In the genomic region with DNA sequence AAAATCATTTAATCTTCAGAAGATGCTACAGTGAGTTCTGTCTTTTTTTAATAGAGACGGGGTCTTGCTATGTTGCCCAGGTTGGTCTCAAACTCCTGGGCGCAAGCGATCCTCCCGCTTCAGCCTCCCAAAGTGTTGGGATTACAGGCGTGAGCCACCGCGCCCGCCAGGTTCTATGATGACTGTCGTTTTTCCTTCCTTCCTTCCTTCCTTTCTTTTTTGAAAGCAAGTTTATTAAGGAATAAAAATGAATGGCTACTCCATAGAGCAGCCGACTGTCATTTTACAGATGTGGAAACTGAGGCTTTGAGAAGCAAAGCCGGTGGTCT, we compare ENCODE assay signal across 1 cellular context.
TF ChIP-seq lines count a peak whose summit lies in the region.

No MANE protein-coding gene starts in this region.

TF ChIP-seq in HepG2, 621 proteins besides CTCF, POLR2A, EP300 and RAD21:
- 0 out of 2 replicates have a peak, but pooled peaks have one; percentile 10 for TF ChIP-seq KDM1A (CRISPR knock-in tag; IDR thresholded peaks at IDR 0.05)
- TF ChIP-seq, protein P1, sequence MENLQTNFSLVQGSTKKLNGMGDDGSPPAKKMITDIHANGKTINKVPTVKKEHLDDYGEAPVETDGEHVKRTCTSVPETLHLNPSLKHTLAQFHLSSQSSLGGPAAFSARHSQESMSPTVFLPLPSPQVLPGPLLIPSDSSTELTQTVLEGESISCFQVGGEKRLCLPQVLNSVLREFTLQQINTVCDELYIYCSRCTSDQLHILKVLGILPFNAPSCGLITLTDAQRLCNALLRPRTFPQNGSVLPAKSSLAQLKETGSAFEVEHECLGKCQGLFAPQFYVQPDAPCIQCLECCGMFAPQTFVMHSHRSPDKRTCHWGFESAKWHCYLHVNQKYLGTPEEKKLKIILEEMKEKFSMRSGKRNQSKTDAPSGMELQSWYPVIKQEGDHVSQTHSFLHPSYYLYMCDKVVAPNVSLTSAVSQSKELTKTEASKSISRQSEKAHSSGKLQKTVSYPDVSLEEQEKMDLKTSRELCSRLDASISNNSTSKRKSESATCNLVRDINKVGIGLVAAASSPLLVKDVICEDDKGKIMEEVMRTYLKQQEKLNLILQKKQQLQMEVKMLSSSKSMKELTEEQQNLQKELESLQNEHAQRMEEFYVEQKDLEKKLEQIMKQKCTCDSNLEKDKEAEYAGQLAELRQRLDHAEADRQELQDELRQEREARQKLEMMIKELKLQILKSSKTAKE (CRISPR knock-in tag; IDR thresholded peaks at IDR 0.05; ENCODE audit: borderline replicate concordance), result no peak
- peak; percentile 84 for TF ChIP-seq ZNF629 (CRISPR knock-in tag; conservative IDR thresholded peaks at IDR 0.05)
- TF ChIP-seq ZNF326 (CRISPR knock-in tag; IDR thresholded peaks at IDR 0.05; ENCODE audit: borderline replicate concordance), result no peak
- TF ChIP-seq, protein P2, sequence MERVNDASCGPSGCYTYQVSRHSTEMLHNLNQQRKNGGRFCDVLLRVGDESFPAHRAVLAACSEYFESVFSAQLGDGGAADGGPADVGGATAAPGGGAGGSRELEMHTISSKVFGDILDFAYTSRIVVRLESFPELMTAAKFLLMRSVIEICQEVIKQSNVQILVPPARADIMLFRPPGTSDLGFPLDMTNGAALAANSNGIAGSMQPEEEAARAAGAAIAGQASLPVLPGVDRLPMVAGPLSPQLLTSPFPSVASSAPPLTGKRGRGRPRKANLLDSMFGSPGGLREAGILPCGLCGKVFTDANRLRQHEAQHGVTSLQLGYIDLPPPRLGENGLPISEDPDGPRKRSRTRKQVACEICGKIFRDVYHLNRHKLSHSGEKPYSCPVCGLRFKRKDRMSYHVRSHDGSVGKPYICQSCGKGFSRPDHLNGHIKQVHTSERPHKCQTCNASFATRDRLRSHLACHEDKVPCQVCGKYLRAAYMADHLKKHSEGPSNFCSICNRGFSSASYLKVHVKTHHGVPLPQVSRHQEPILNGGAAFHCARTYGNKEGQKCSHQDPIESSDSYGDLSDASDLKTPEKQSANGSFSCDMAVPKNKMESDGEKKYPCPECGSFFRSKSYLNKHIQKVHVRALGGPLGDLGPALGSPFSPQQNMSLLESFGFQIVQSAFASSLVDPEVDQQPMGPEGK (CRISPR knock-in tag; IDR thresholded peaks at IDR 0.05), result no peak
- TF ChIP-seq, protein P3, sequence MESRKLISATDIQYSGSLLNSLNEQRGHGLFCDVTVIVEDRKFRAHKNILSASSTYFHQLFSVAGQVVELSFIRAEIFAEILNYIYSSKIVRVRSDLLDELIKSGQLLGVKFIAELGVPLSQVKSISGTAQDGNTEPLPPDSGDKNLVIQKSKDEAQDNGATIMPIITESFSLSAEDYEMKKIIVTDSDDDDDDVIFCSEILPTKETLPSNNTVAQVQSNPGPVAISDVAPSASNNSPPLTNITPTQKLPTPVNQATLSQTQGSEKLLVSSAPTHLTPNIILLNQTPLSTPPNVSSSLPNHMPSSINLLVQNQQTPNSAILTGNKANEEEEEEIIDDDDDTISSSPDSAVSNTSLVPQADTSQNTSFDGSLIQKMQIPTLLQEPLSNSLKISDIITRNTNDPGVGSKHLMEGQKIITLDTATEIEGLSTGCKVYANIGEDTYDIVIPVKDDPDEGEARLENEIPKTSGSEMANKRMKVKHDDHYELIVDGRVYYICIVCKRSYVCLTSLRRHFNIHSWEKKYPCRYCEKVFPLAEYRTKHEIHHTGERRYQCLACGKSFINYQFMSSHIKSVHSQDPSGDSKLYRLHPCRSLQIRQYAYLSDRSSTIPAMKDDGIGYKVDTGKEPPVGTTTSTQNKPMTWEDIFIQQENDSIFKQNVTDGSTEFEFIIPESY (CRISPR knock-in tag; IDR thresholded peaks at IDR 0.05), result peak; percentile 86
- TF ChIP-seq ZNF121 (CRISPR knock-in tag; IDR thresholded peaks at IDR 0.05), result peak; percentile 97
- TF ChIP-seq, protein P4, sequence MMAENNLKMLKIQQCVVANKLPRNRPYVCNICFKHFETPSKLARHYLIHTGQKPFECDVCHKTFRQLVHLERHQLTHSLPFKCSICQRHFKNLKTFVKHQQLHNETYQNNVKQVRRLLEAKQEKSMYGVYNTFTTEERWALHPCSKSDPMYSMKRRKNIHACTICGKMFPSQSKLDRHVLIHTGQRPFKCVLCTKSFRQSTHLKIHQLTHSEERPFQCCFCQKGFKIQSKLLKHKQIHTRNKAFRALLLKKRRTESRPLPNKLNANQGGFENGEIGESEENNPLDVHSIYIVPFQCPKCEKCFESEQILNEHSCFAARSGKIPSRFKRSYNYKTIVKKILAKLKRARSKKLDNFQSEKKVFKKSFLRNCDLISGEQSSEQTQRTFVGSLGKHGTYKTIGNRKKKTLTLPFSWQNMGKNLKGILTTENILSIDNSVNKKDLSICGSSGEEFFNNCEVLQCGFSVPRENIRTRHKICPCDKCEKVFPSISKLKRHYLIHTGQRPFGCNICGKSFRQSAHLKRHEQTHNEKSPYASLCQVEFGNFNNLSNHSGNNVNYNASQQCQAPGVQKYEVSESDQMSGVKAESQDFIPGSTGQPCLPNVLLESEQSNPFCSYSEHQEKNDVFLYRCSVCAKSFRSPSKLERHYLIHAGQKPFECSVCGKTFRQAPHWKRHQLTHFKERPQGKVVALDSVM (CRISPR knock-in tag; IDR thresholded peaks at IDR 0.05), result peak; percentile 15; the same call in 1 of the 2 replicates
- TF ChIP-seq, protein P5, sequence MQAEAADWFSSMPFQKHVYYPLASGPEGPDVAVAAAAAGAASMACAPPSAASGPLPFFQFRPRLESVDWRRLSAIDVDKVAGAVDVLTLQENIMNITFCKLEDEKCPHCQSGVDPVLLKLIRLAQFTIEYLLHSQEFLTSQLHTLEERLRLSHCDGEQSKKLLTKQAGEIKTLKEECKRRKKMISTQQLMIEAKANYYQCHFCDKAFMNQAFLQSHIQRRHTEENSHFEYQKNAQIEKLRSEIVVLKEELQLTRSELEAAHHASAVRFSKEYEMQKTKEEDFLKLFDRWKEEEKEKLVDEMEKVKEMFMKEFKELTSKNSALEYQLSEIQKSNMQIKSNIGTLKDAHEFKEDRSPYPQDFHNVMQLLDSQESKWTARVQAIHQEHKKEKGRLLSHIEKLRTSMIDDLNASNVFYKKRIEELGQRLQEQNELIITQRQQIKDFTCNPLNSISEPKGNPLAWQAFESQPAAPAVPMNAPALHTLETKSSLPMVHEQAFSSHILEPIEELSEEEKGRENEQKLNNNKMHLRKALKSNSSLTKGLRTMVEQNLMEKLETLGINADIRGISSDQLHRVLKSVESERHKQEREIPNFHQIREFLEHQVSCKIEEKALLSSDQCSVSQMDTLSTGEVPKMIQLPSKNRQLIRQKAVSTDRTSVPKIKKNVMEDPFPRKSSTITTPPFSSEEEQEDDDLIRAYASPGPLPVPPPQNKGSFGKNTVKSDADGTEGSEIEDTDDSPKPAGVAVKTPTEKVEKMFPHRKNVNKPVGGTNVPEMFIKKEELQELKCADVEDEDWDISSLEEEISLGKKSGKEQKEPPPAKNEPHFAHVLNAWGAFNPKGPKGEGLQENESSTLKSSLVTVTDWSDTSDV (CRISPR knock-in tag; IDR thresholded peaks at IDR 0.05), result 0 out of 2 replicates have a peak, but pooled peaks have one; percentile 1
- 0 out of 2 replicates have a peak, but pooled peaks have one; percentile 42 for TF ChIP-seq ZMYM3 (CRISPR knock-in tag; IDR thresholded peaks at IDR 0.05)
